Comparison of ENCODE assay signal across 8 cellular contexts in genomic region chr17:10197721-10198508, GRCh38. TPM values are rescaled to one million over a fixed set of nuclear protein-coding genes. Genes with fewer than 3 reads are reported as not detected.
DNase-seq lines count a peak whose midpoint lies in the region; ATAC-seq and TF ChIP-seq lines count a peak whose summit lies in the region.

No MANE protein-coding gene starts in this region.

- peak; percentile 38 for DNase-seq in NOMO-1 treated with DMSO at 0.1 percent for 48 hours (lab: John Stamatoyannopoulos, UW; ENCODE audit: unreplicated experiment)
- DNase-seq in heart right ventricle: peak; percentile 16 to 30
- DNase-seq in sigmoid colon: no peak
- DNase-seq in activated CD4-positive, alpha-beta T cell treated with anti-CD3 and anti-CD28 coated beads for 48 hours: no peak
- DNase-seq in activated effector memory CD4-positive, alpha-beta T cell treated with Interleukin-2 at 50 U/mL for 16 hours: no peak

- ATAC-seq in GM19035 (IDR thresholded peaks at IDR 0.05; ENCODE audit: unreplicated experiment): peak; percentile 19
- ATAC-seq in heart right ventricle: peak; percentile 28 to 62 (median 44)
- no peak for ATAC-seq in GM18909 (IDR thresholded peaks at IDR 0.05; ENCODE audit: poor library complexity, unreplicated experiment)
- ATAC-seq in activated T-helper 17 cell treated with anti-CD3 and anti-CD28 coated beads, Interleukin-2, amount 50 U/mL, for 72 hours (replicated peaks): no peak

- H3K9me3 ChIP-seq in heart right ventricle (peaks cover 0 to 23% (median 13%) of the 10 kb centered on the region in 11 donors), sigmoid colon (peaks cover 0 to 12% (median 10%) of the 10 kb centered on the region in 4 donors)

- H3K36me3 Mint-ChIP-seq in activated T-helper 17 cell treated with anti-CD3 and anti-CD28 coated beads, Interleukin-2, amount 50 U/mL, for 72 hours (ENCODE audit: low read depth): no peaks in the 10 kb centered on the region

- no peak for TF ChIP-seq EP300 in sigmoid colon (IDR thresholded peaks at IDR 0.05)

- H3K27ac ChIP-seq in heart right ventricle (peak overlapping the region in 8 of 10 donors; percentile 24 to 88 (median 80)), sigmoid colon (peak overlapping the region; percentile 58 to 66 (median 61))

- H3K4me3 ChIP-seq in heart right ventricle: peak overlapping the region; percentile 62 to 78 (median 72)
- H3K4me3 ChIP-seq in sigmoid colon: peak overlapping the region; percentile 39 to 78 (median 64)

- intact Hi-C loops in heart right ventricle (cut with DNase I): loop anchor here in 4 of 10 donors (5.0 to 10.0 kb wide), 3 partner anchors 73 to 83 kb away; no protein-coding TSS in a partner anchor
- intact Hi-C loops in sigmoid colon (cut with DNase I): no loop called here

- H3K27me3 ChIP-seq in heart right ventricle (peaks cover 0 to 26% (median 12%) of the 10 kb centered on the region in 7 donors), sigmoid colon (peaks cover 0 to 29% (median 10%) of the 10 kb centered on the region in 3 donors)

- H3K36me3 ChIP-seq in heart right ventricle (no peaks in the 10 kb centered on the region), sigmoid colon (no peaks in the 10 kb centered on the region)

- 1 to 3% methylated on average over 81 to 90 of the region's 90 CpGs for WGBS in heart right ventricle, 2 donors
- 4 to 9% methylated on average over 90 of the region's 90 CpGs for WGBS in sigmoid colon, 2 donors

- TF ChIP-seq POLR2A in sigmoid colon (IDR thresholded peaks at IDR 0.05): no peak

- no peaks in the 10 kb centered on the region for H3K4me1 Mint-ChIP-seq in activated T-helper 17 cell treated with anti-CD3 and anti-CD28 coated beads, Interleukin-2, amount 50 U/mL, for 72 hours

- no peak overlapping the region for H3K4me3 Mint-ChIP-seq in activated T-helper 17 cell treated with anti-CD3 and anti-CD28 coated beads, Interleukin-2, amount 50 U/mL, for 72 hours

- TF ChIP-seq CTCF in heart right ventricle (IDR thresholded peaks at IDR 0.05) (no peak), sigmoid colon (IDR thresholded peaks at IDR 0.05) (no peak)

- peaks cover 24% of the 10 kb centered on the region for H3K27me3 Mint-ChIP-seq in activated T-helper 17 cell treated with anti-CD3 and anti-CD28 coated beads, Interleukin-2, amount 50 U/mL, for 72 hours

- H3K4me1 ChIP-seq in heart right ventricle: peaks cover 0 to 33% (median 11%) of the 10 kb centered on the region in 9 donors
- H3K4me1 ChIP-seq in sigmoid colon: peaks cover 0 to 21% (median 18%) of the 10 kb centered on the region in 4 donors

- peaks cover 11% of the 10 kb centered on the region for H3K9me3 Mint-ChIP-seq in activated T-helper 17 cell treated with anti-CD3 and anti-CD28 coated beads, Interleukin-2, amount 50 U/mL, for 72 hours

- no peak overlapping the region for H3K27ac Mint-ChIP-seq in activated T-helper 17 cell treated with anti-CD3 and anti-CD28 coated beads, Interleukin-2, amount 50 U/mL, for 72 hours

RNA-seq across cellular contexts. Expression of gene GAS7, which starts 0.5 kb away (rescaled TPM):
- total RNA-seq in heart right ventricle (100 to 1,000 TPM in 1 of 10 donors, 10 to 100 TPM in 9; 39.6 to 111 (median 67.7) TPM), sigmoid colon (10 to 100 TPM; 35.1 to 67.6 (median 59.5) TPM)
- polyA plus RNA-seq in heart right ventricle (10 to 100 TPM; 19.8 to 35.3 TPM), sigmoid colon (10 to 100 TPM in 1 of 3 donors, 1 to 10 TPM in 2; 6.5 to 17.9 (median 9.6) TPM)
- under 1 TPM; 0.42 to 0.43 TPM for total RNA-seq in activated T-helper 17 cell treated with anti-CD3 and anti-CD28 coated beads, Interleukin-2, amount 50 U/mL, for 72 hours

Comparison
In these comparisons a context has a peak if more than half of its experiments do, and no peak if none do; other contexts are left out.
1. ATAC-seq: peak in GM19035 (single experiment) and heart right ventricle (8 of 8); none in GM18909 (single experiment) and activated T-helper 17 cell treated with anti-CD3 and anti-CD28 coated beads, Interleukin-2, amount 50 U/mL, for 72 hours (single experiment).
2. DNase-seq: peak in NOMO-1 treated with DMSO at 0.1 percent for 48 hours (single experiment) and heart right ventricle (2 of 2); none in sigmoid colon (single experiment), activated CD4-positive, alpha-beta T cell treated with anti-CD3 and anti-CD28 coated beads for 48 hours (single experiment) and activated effector memory CD4-positive, alpha-beta T cell treated with Interleukin-2 at 50 U/mL for 16 hours (single experiment).
3. RNA of gene GAS7, which starts 0.5 kb away (total RNA-seq): 39.6 to 111 TPM in heart right ventricle and 35.1 to 67.6 TPM in sigmoid colon; 0.42 to 0.43 TPM in activated T-helper 17 cell treated with anti-CD3 and anti-CD28 coated beads, Interleukin-2, amount 50 U/mL, for 72 hours; every median in the first group is over 10 times any median in the second.